12 cellular contexts compared by ENCODE assay signal in genomic region chr17:17820457-17821158, GRCh38. TPM values are rescaled to one million over a fixed set of nuclear protein-coding genes. Genes with fewer than 3 reads are reported as not detected.
DNase-seq lines count a peak whose midpoint lies in the region; ATAC-seq and TF ChIP-seq lines count a peak whose summit lies in the region.
"Had no signal": no experiment of that assay in that cellular context is flagged by ENCODE, and none has a peak within 500 bp of the region (broad histone marks: within the 10 kb centered on the region; RNA-seq: fewer than 3 reads in every experiment).

No MANE protein-coding gene starts in this region.

- H3K9me3 ChIP-seq in esophagus squamous epithelium, result no peaks in the 10 kb centered on the region
- H3K9me3 ChIP-seq in osteoblast (ENCODE audit: low read depth, low read length), result no peaks in the 10 kb centered on the region
- H3K9me3 ChIP-seq: SJSA1 had no signal

- no peak overlapping the region for H3K4me2 ChIP-seq in osteoblast (ENCODE audit: insufficient read depth, low read length)

- H3K27me3 ChIP-seq in esophagus squamous epithelium (no peaks in the 10 kb centered on the region), osteoblast (ENCODE audit: insufficient read depth, low read length) (no peaks in the 10 kb centered on the region)
- H3K27me3 ChIP-seq: SJSA1 had no signal

- no peak overlapping the region for H2AFZ ChIP-seq in osteoblast (ENCODE audit: low read length)

- TF ChIP-seq CTCF in WTC11 (IDR thresholded peaks at IDR 0.05), result no peak
- TF ChIP-seq CTCF in esophagus squamous epithelium (IDR thresholded peaks at IDR 0.05), result no peak
- TF ChIP-seq CTCF in osteoblast (IDR thresholded peaks at IDR 0.05; ENCODE audit: extremely low read depth, low read depth, low read length), result no peak

- H3K27ac ChIP-seq in esophagus squamous epithelium (peak overlapping the region in 3 of 4 donors; percentile 50 to 96 (median 92)), osteoblast (ENCODE audit: low read depth, low read length) (no peak overlapping the region)
- H3K27ac ChIP-seq: SJSA1 had no signal

- peak overlapping the region; percentile 83 for H3K4me3 Mint-ChIP-seq in T-helper 1 cell treated with Interleukin-12 subunit alpha and Interleukin-12 subunit beta and Interleukin-4 antibody, amounts not matched to agents 30 μg/mL and 1 μg/mL, for 36 hours
- H3K4me3 Mint-ChIP-seq in WTC11, result no peak overlapping the region
- peak overlapping the region; percentile 71 to 76 for H3K4me3 Mint-ChIP-seq in stimulated activated naive CD8-positive, alpha-beta T cell treated with anti-CD3 and anti-CD28 coated beads, Interleukin-15, amount 100 ng/mL, for 72 hours

- peaks cover 60% of the 10 kb centered on the region for H4K20me1 ChIP-seq in osteoblast (ENCODE audit: insufficient read depth, low read length)

- POLR2A ChIA-PET in WTC11 (lab: Charles Lee), result interaction anchor here (0.6 to 9.4 kb wide), 2 partner anchors 17 to 48 kb away, joined by 3 to 137 read pairs; partner anchors contain the start of gene SREBF1

- H3K9me3 Mint-ChIP-seq in T-helper 1 cell treated with Interleukin-12 subunit alpha and Interleukin-12 subunit beta and Interleukin-4 antibody, amounts not matched to agents 30 μg/mL and 1 μg/mL, for 36 hours, result no peaks in the 10 kb centered on the region
- no peaks in the 10 kb centered on the region for H3K9me3 Mint-ChIP-seq in WTC11
- H3K9me3 Mint-ChIP-seq in stimulated activated naive CD8-positive, alpha-beta T cell treated with anti-CD3 and anti-CD28 coated beads, Interleukin-15, amount 100 ng/mL, for 72 hours, result no peaks in the 10 kb centered on the region

- intact Hi-C loops in esophagus squamous epithelium (cut with DNase I), result no loop called here

- no peak for TF ChIP-seq POLR2A in esophagus squamous epithelium (IDR thresholded peaks at IDR 0.05)

- peaks cover 58% of the 10 kb centered on the region for H3K4me1 Mint-ChIP-seq in T-helper 1 cell treated with Interleukin-12 subunit alpha and Interleukin-12 subunit beta and Interleukin-4 antibody, amounts not matched to agents 30 μg/mL and 1 μg/mL, for 36 hours (ENCODE audit: low read depth)
- H3K4me1 Mint-ChIP-seq in WTC11, result peaks cover 59% of the 10 kb centered on the region
- H3K4me1 Mint-ChIP-seq in stimulated activated naive CD8-positive, alpha-beta T cell treated with anti-CD3 and anti-CD28 coated beads, Interleukin-15, amount 100 ng/mL, for 72 hours, result peaks cover 92% of the 10 kb centered on the region

- no peaks in the 10 kb centered on the region for H3K27me3 Mint-ChIP-seq in T-helper 1 cell treated with Interleukin-12 subunit alpha and Interleukin-12 subunit beta and Interleukin-4 antibody, amounts not matched to agents 30 μg/mL and 1 μg/mL, for 36 hours (ENCODE audit: low read depth)
- H3K27me3 Mint-ChIP-seq in WTC11 (ENCODE audit: low read depth), result no peaks in the 10 kb centered on the region
- no peaks in the 10 kb centered on the region for H3K27me3 Mint-ChIP-seq in stimulated activated naive CD8-positive, alpha-beta T cell treated with anti-CD3 and anti-CD28 coated beads, Interleukin-15, amount 100 ng/mL, for 72 hours

- H3K79me2 ChIP-seq in osteoblast (ENCODE audit: insufficient read depth, low read length), result peaks cover 39% of the 10 kb centered on the region

- peaks cover 20% of the 10 kb centered on the region for H3K36me3 Mint-ChIP-seq in T-helper 1 cell treated with Interleukin-12 subunit alpha and Interleukin-12 subunit beta and Interleukin-4 antibody, amounts not matched to agents 30 μg/mL and 1 μg/mL, for 36 hours (ENCODE audit: low read depth)
- H3K36me3 Mint-ChIP-seq in WTC11, result peaks cover 22% of the 10 kb centered on the region

- ATAC-seq in WTC11 (no peak), HG03432 (IDR thresholded peaks at IDR 0.05; ENCODE audit: unreplicated experiment) (no peak)
- ATAC-seq in stimulated activated naive CD8-positive, alpha-beta T cell treated with anti-CD3 and anti-CD28 coated beads, Interleukin-15, amount 100 ng/mL, for 72 hours, result no peak

- 70 to 82% methylated on average over 1 of the region's 7 CpGs for WGBS in esophagus squamous epithelium, 2 donors

- H3K4me3 ChIP-seq in esophagus squamous epithelium (no peak overlapping the region), osteoblast (ENCODE audit: insufficient read depth, low read length) (no peak overlapping the region)
- H3K4me3 ChIP-seq: SJSA1 had no signal

- CTCF ChIA-PET in WTC11 (lab: Charles Lee), result interaction anchor here (0.8 to 1.5 kb wide), 5 partner anchors 9 to 99 kb away, joined by 3 to 12 read pairs (median 4); no protein-coding TSS in a partner anchor

- H3K4me1 ChIP-seq in esophagus squamous epithelium, result peaks cover 69 to 96% (median 78%) of the 10 kb centered on the region in 3 donors
- peaks cover 39% of the 10 kb centered on the region for H3K4me1 ChIP-seq in osteoblast (ENCODE audit: insufficient read depth, low read length)

- no peak for DNase-seq in T-helper 1 cell
- no peak for DNase-seq in WTC11 (ENCODE audit: low spot score)
- DNase-seq in esophagus squamous epithelium (lab: John Stamatoyannopoulos, UW), result no peak
- DNase-seq in stimulated activated naive CD8-positive, alpha-beta T cell treated with anti-CD3 and anti-CD28 coated beads, Interleukin-15, amount 100 ng/mL, for 72 hours, result no peak
- no peak for DNase-seq in GOT3 (lab: John Stamatoyannopoulos, UW)
- DNase-seq in osteoblast (ENCODE audit: insufficient read length, low spot score, missing footprints), result no peak
- DNase-seq: GDM1; NCI-H2171 treated with DMSO at 0.1 percent for 48 hours; stimulated activated CD4-positive, alpha-beta T cell treated with anti-CD3 and anti-CD28 coated beads, Interleukin-12 subunit alpha, Interleukin-12 subunit beta, amount 100 ng/mL, for 4 hours had no signal

- peak overlapping the region; percentile 89 for H3K27ac Mint-ChIP-seq in T-helper 1 cell treated with Interleukin-12 subunit alpha and Interleukin-12 subunit beta and Interleukin-4 antibody, amounts not matched to agents 30 μg/mL and 1 μg/mL, for 36 hours
- peak overlapping the region; percentile 84; the same call in 1 of the 2 replicates for H3K27ac Mint-ChIP-seq in WTC11
- peak overlapping the region; percentile 13 to 55 for H3K27ac Mint-ChIP-seq in stimulated activated naive CD8-positive, alpha-beta T cell treated with anti-CD3 and anti-CD28 coated beads, Interleukin-15, amount 100 ng/mL, for 72 hours

- H3K36me3 ChIP-seq in esophagus squamous epithelium (peaks cover 21 to 50% (median 27%) of the 10 kb centered on the region in 3 donors), osteoblast (ENCODE audit: insufficient read depth, low read length) (peaks cover 25% of the 10 kb centered on the region)

TF ChIP-seq in WTC11, 78 proteins besides CTCF, POLR2A, EP300 and RAD21 (continues in another document):
- no peak for TF ChIP-seq CBFB (CRISPR knock-in tag; IDR thresholded peaks at IDR 0.05; ENCODE audit: low read depth)
- TF ChIP-seq ARID4B (CRISPR knock-in tag; IDR thresholded peaks at IDR 0.05; ENCODE audit: borderline replicate concordance), result no peak
- TF ChIP-seq ATF3 (CRISPR knock-in tag; conservative IDR thresholded peaks at IDR 0.05), result no peak
- no peak for TF ChIP-seq ZNF416 (CRISPR knock-in tag; IDR thresholded peaks at IDR 0.05)
- no peak for TF ChIP-seq TEAD4 (CRISPR knock-in tag; IDR thresholded peaks at IDR 0.05)
- TF ChIP-seq CREM (CRISPR knock-in tag; IDR thresholded peaks at IDR 0.05), result no peak
- TF ChIP-seq ZBTB43 (CRISPR knock-in tag; IDR thresholded peaks at IDR 0.05), result no peak
- TF ChIP-seq JAZF1 (CRISPR knock-in tag; IDR thresholded peaks at IDR 0.05), result no peak
- TF ChIP-seq TEAD1 (CRISPR knock-in tag; IDR thresholded peaks at IDR 0.05), result no peak

RNA-seq across cellular contexts. Expression of gene SREBF1, which starts 16.2 kb away (rescaled TPM):
- 72.3 to 93.7 TPM (median 76.7 TPM) in 3 replicates for total RNA-seq in WTC11 (2021)
- total RNA-seq in esophagus squamous epithelium, result 100 to 1,000 TPM in 2 of 4 donors, 10 to 100 TPM in 2; 55.0 to 137 (median 108) TPM
- 115 and 133 TPM in 2 replicates for total RNA-seq in osteoblast

Comparison
In these comparisons a context has a peak if more than half of its experiments do, and no peak if none do; other contexts are left out.
1. H3K27ac Mint-ChIP-seq: peak in every context shown above with its lines; median percentile 89 in T-helper 1 cell treated with Interleukin-12 subunit alpha and Interleukin-12 subunit beta and Interleukin-4 antibody, amounts not matched to agents 30 μg/mL and 1 μg/mL, for 36 hours; 84 in WTC11; 34 in stimulated activated naive CD8-positive, alpha-beta T cell treated with anti-CD3 and anti-CD28 coated beads, Interleukin-15, amount 100 ng/mL, for 72 hours.